ENCODE assay signal across 10 cellular contexts in the genomic region with DNA sequence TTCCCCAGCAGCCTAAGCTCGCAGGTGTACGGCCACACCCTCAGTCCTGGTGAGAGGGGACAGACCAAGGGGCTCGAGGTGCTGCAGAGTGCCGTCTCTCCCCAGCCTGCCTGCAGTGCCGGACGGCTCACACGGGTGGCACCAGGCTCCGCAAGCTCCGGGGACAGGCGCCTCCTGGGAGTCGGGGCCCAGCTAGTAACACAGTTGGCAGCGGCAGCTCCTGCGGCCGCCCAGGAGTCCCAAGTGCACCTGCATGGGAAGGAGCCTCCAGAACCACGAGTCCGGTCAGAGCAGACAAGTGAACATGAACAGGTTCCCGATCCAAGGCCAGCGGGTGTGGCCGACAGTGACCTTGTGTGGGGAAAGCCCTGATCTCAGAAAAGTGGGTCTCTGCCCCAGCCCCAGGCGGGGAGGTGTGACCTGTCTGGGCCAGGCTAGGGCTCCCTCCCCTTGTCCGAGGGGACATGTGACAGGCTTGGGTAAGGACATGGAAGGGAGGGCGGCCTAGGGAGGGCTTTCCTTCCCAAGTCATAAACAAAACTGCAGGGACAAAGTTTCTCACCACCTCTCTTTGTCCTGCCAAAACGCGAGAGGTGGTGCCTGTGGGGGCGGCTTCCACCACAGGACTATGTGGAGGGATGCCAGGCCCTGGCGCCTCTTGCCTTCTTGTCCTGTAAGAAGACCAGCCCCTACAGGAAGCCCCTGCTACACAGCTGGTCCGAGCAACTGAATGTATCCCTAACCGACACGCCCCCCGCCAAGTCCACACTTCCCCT. TPM values are rescaled to one million over a fixed set of nuclear protein-coding genes. Genes with fewer than 3 reads are reported as not detected.
A peak's percentile ranks its signal among the peaks of the same experiment; 100 is the strongest.
DNase-seq lines count a peak whose midpoint lies in the region; ATAC-seq and TF ChIP-seq lines count a peak whose summit lies in the region.
"Had no signal": no experiment of that assay in that cellular context is flagged by ENCODE, and none has a peak within 500 bp of the region (broad histone marks: within the 10 kb centered on the region; RNA-seq: fewer than 3 reads in every experiment).

No MANE protein-coding gene starts in this region.

- DNase-seq in HL-60 (ENCODE audit: low read depth in 1 of 2, low spot score in 1 of 2) (no peak), left lung (peak; percentile 55 to 80), NK-92 (lab: John Stamatoyannopoulos, UW; ENCODE audit: unreplicated experiment) (no peak), NCI-H1092 (lab: John Stamatoyannopoulos, UW) (no peak)
- no peak for DNase-seq in activated T-cell treated with anti-CD3 and anti-CD28 coated beads, Interleukin-2, amount 50 U/mL, for 4 hours
- no peak for DNase-seq in stimulated activated CD4-positive, alpha-beta T cell treated with anti-CD3 and anti-CD28 coated beads, Interleukin-12 subunit alpha, Interleukin-12 subunit beta, amount 100 ng/mL, for 4 hours

- peak; percentile 47 for ATAC-seq in left lung
- ATAC-seq in activated T-cell treated with anti-CD3 and anti-CD28 coated beads, Interleukin-2, amount 50 U/mL, for 4 hours: no peak
- ATAC-seq: stimulated activated memory B cell treated with anti-CD40 and anti-IgM and Interleukin-4, amounts not matched to agents 10 μg/mL and 1 μg/mL and 100 μg/mL, for 72 hours had no signal

- peaks cover 8% of the 10 kb centered on the region for H3K36me3 Mint-ChIP-seq in activated T-cell treated with anti-CD3 and anti-CD28 coated beads, Interleukin-2, amount 50 U/mL, for 4 hours (ENCODE audit: insufficient read depth)

- H3K4me3 Mint-ChIP-seq in activated T-cell treated with anti-CD3 and anti-CD28 coated beads, Interleukin-2, amount 50 U/mL, for 4 hours: no peak overlapping the region
- H3K4me3 Mint-ChIP-seq: activated naive CD8-positive, alpha-beta T cell treated with anti-CD3 and anti-CD28 coated beads, Interleukin-2, amount 10 ng/mL, durations not matched to agents 7 days and 5 days; stimulated activated memory B cell treated with anti-CD40 and anti-IgM and Interleukin-4, amounts not matched to agents 10 μg/mL and 1 μg/mL and 100 μg/mL, for 72 hours had no signal

- H3K4me3 ChIP-seq in HL-60 (replicated peaks; ENCODE audit: insufficient read depth, low read length) (no peak overlapping the region), left lung (no peak overlapping the region), subcutaneous abdominal adipose tissue (ENCODE audit: low read depth in 1 of 5, low read length in 5 of 5) (peak overlapping the region in 2 of 5 donors; percentile 17 to 20)

- intact Hi-C loops in left lung (cut with DNase I): no loop called here

- H3K27me3 ChIP-seq in HL-60 (ENCODE audit: insufficient read depth, poor library complexity, severe bottlenecking) (no peaks in the 10 kb centered on the region), left lung (no peaks in the 10 kb centered on the region), subcutaneous abdominal adipose tissue (ENCODE audit: control insufficient read depth in 5 of 5, insufficient read depth in 4 of 5, low read length in 5 of 5) (no peaks in the 10 kb centered on the region)

- peaks cover 0 to 19% of the 10 kb centered on the region in 2 donors for H3K36me3 ChIP-seq in left lung
- peaks cover 0 to 18% (median 12%) of the 10 kb centered on the region in 5 donors for H3K36me3 ChIP-seq in subcutaneous abdominal adipose tissue (ENCODE audit: control insufficient read depth in 5 of 5, insufficient read depth in 5 of 5, low read length in 5 of 5)

- H3K27ac ChIP-seq in HL-60 (replicated peaks) (peak overlapping the region; percentile 80), cingulate gyrus (ENCODE audit: low read depth, low read length) (peak overlapping the region; percentile 39), left lung (peak overlapping the region; percentile 57 to 87), subcutaneous abdominal adipose tissue (ENCODE audit: low read depth, low read length) (peak overlapping the region; percentile 24)

- peaks cover 22% of the 10 kb centered on the region for H3K4me1 Mint-ChIP-seq in activated T-cell treated with anti-CD3 and anti-CD28 coated beads, Interleukin-2, amount 50 U/mL, for 4 hours (ENCODE audit: low read depth)

- TF ChIP-seq CTCF in HL-60 (IDR thresholded peaks at IDR 0.05; ENCODE audit: insufficient read depth, low read length) (no peak), left lung (IDR thresholded peaks at IDR 0.05) (no peak)

- peak overlapping the region in 1 of 5 donors; percentile 47 for H3K9ac ChIP-seq in subcutaneous abdominal adipose tissue (ENCODE audit: low read length in 5 of 5)

- no peaks in the 10 kb centered on the region for H3K9me3 ChIP-seq in left lung
- H3K9me3 ChIP-seq in subcutaneous abdominal adipose tissue (ENCODE audit: control insufficient read depth in 5 of 5, low read length in 5 of 5): no peaks in the 10 kb centered on the region

- H3K27me3 Mint-ChIP-seq in activated T-cell treated with anti-CD3 and anti-CD28 coated beads, Interleukin-2, amount 50 U/mL, for 4 hours (ENCODE audit: low read depth): no peaks in the 10 kb centered on the region
- H3K27me3 Mint-ChIP-seq: activated naive CD8-positive, alpha-beta T cell treated with anti-CD3 and anti-CD28 coated beads, Interleukin-2, amount 10 ng/mL, durations not matched to agents 7 days and 5 days; stimulated activated memory B cell treated with anti-CD40 and anti-IgM and Interleukin-4, amounts not matched to agents 10 μg/mL and 1 μg/mL and 100 μg/mL, for 72 hours had no signal

- H3K4me1 ChIP-seq in left lung: peaks cover 40 to 77% of the 10 kb centered on the region in 2 donors
- H3K4me1 ChIP-seq in subcutaneous abdominal adipose tissue (ENCODE audit: control insufficient read depth in 5 of 5, insufficient read depth in 5 of 5, low read length in 5 of 5): peaks cover 15 to 54% (median 48%) of the 10 kb centered on the region in 5 donors

- no peaks in the 10 kb centered on the region for H3K9me3 Mint-ChIP-seq in activated T-cell treated with anti-CD3 and anti-CD28 coated beads, Interleukin-2, amount 50 U/mL, for 4 hours
- H3K9me3 Mint-ChIP-seq: activated naive CD8-positive, alpha-beta T cell treated with anti-CD3 and anti-CD28 coated beads, Interleukin-2, amount 10 ng/mL, durations not matched to agents 7 days and 5 days; stimulated activated memory B cell treated with anti-CD40 and anti-IgM and Interleukin-4, amounts not matched to agents 10 μg/mL and 1 μg/mL and 100 μg/mL, for 72 hours had no signal

RNA-seq across cellular contexts. Expression of a gene that starts 46.5 kb away (rescaled TPM):
- total RNA-seq in left lung: 10 to 100 TPM; 69.3 to 71.3 TPM
- 100 to 1,000 TPM; 105 to 118 (median 109) TPM for total RNA-seq in activated T-cell treated with anti-CD3 and anti-CD28 coated beads, Interleukin-2, amount 50 U/mL, for 4 hours

Comparison
In these comparisons a context has a peak if more than half of its experiments do, and no peak if none do; other contexts are left out.
1. DNase-seq: peak in left lung (2 of 2); none in HL-60 (0 of 2), activated T-cell treated with anti-CD3 and anti-CD28 coated beads, Interleukin-2, amount 50 U/mL, for 4 hours (single experiment), NK-92 (single experiment), stimulated activated CD4-positive, alpha-beta T cell treated with anti-CD3 and anti-CD28 coated beads, Interleukin-12 subunit alpha, Interleukin-12 subunit beta, amount 100 ng/mL, for 4 hours (single experiment) and NCI-H1092 (single experiment).
2. H3K27ac ChIP-seq: peak in every context shown above with its lines; median percentile 80 in HL-60; 72 in left lung; 39 in cingulate gyrus; 24 in subcutaneous abdominal adipose tissue.